In the genomic region with DNA sequence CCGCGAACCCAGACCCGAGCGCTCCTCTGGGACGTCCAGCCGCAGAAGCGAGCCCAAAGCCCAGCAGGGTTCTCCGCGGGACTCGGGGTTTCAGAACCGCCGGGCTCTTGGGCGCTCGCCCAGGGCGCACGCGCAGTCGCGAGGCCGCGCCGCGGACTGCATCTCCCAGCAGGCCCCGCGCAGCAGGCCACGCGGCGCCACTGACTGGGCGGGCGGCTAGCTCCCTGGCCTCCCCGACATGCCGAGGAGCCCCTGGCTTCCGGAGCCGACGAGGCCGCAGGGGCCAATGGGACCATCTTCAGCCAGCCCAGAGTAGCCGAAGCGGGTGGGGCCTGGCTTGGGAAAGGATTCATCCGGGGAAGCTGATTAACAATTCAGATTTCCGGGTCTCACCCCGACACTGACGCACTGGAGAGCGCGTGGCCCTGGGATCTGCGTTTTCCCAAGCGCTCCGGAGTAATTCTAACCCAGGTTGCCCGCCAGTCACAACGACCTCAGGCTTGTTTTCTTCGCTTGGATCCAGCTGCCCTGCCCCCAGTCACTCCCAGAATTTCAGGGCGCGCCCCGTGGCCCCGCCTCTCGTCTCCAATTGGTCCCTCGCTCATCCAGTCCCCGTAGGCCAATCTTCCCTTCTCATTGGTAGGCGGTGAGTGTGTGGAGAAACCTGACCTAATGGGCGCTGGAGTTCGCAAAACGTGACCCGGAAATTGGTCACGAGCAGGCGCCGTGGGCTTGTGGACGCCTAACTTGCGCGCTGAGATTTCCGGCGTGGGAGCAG, we compare ENCODE assay signal across 1 cellular context.
TF ChIP-seq lines count a peak whose summit lies in the region.

ZNF263 (plus strand) TSS at position 745 of the 778 bp plus-strand sequence. CDS start 328 bp downstream, outside the sequence.

TF ChIP-seq in K562, 482 proteins besides CTCF, POLR2A, EP300 and RAD21 (continued from another document and continues in another):
- TF ChIP-seq, protein P1, sequence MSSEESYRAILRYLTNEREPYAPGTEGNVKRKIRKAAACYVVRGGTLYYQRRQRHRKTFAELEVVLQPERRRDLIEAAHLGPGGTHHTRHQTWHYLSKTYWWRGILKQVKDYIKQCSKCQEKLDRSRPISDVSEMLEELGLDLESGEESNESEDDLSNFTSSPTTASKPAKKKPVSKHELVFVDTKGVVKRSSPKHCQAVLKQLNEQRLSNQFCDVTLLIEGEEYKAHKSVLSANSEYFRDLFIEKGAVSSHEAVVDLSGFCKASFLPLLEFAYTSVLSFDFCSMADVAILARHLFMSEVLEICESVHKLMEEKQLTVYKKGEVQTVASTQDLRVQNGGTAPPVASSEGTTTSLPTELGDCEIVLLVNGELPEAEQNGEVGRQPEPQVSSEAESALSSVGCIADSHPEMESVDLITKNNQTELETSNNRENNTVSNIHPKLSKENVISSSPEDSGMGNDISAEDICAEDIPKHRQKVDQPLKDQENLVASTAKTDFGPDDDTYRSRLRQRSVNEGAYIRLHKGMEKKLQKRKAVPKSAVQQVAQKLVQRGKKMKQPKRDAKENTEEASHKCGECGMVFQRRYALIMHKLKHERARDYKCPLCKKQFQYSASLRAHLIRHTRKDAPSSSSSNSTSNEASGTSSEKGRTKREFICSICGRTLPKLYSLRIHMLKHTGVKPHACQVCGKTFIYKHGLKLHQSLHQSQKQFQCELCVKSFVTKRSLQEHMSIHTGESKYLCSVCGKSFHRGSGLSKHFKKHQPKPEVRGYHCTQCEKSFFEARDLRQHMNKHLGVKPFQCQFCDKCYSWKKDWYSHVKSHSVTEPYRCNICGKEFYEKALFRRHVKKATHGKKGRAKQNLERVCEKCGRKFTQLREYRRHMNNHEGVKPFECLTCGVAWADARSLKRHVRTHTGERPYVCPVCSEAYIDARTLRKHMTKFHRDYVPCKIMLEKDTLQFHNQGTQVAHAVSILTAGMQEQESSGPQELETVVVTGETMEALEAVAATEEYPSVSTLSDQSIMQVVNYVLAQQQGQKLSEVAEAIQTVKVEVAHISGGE (CRISPR knock-in tag; IDR thresholded peaks at IDR 0.05): peak in 1 of 3 experiments; percentile 75; a peak in 2 of 6 replicates
- TF ChIP-seq MECOM (CRISPR knock-in tag; IDR thresholded peaks at IDR 0.05) (no peak), ZNF175 (CRISPR knock-in tag; IDR thresholded peaks at IDR 0.05; ENCODE audit: low read depth) (peak; percentile 83), TBP (optimal IDR thresholded peaks at IDR 0.05; ENCODE audit: low read depth, low read length) (peak; percentile 60), ZNF512 (tag; IDR thresholded peaks at IDR 0.05) (no peak), RB1 (IDR thresholded peaks at IDR 0.05; ENCODE audit: low read depth) (peak; percentile 59), SUPT5H (IDR thresholded peaks at IDR 0.05) (peak; percentile 85), LARP7 (IDR thresholded peaks at IDR 0.05) (no peak), NR3C1 (CRISPR knock-in tag; IDR thresholded peaks at IDR 0.05) (peak; percentile 60; the same call in 1 of the 2 replicates), TAF1 (IDR thresholded peaks at IDR 0.05; ENCODE audit: control insufficient read depth, extremely low read depth, insufficient read depth, low read length, severe bottlenecking) (peak; percentile 63), CHD2 (IDR thresholded peaks at IDR 0.05; ENCODE audit: low read depth, low read length) (0 out of 2 replicates have a peak, but pooled peaks have one; percentile 27), SLC30A9 (CRISPR knock-in tag; IDR thresholded peaks at IDR 0.05) (no peak), OTX1 (CRISPR knock-in tag; IDR thresholded peaks at IDR 0.05) (0 out of 2 replicates have a peak, but pooled peaks have one; percentile 6), NFE2 (IDR thresholded peaks at IDR 0.05; ENCODE audit: low read depth) (0 out of 2 replicates have a peak, but pooled peaks have one; percentile 21), L3MBTL2 (IDR thresholded peaks at IDR 0.05) (peak; percentile 98), DACH1 (IDR thresholded peaks at IDR 0.05; ENCODE audit: partially characterized antibody) (no peak), TAF9B (IDR thresholded peaks at IDR 0.05; ENCODE audit: partially characterized antibody) (peak; percentile 59), ATF1 (CRISPR knock-in tag; IDR thresholded peaks at IDR 0.05) (peak; percentile 95), ATF1 (tag; IDR thresholded peaks at IDR 0.05) (peak; percentile 98), BHLHE40 (IDR thresholded peaks at IDR 0.05; ENCODE audit: low read length) (peak; percentile 100), MTA2 (IDR thresholded peaks at IDR 0.05; ENCODE audit: low read depth) (no peak), MYC (IDR thresholded peaks at IDR 0.05; ENCODE audit: low read depth, low read length) (peak; percentile 96), MYC (CRISPR knock-in tag; IDR thresholded peaks at IDR 0.05; ENCODE audit: borderline replicate concordance, low read depth) (peak; percentile 84; the same call in 1 of the 2 replicates), CREB3L1 (IDR thresholded peaks at IDR 0.05; ENCODE audit: borderline replicate concordance, low read depth) (peak; percentile 98), ETV1 (tag; conservative IDR thresholded peaks at IDR 0.05; ENCODE audit: low read depth) (peak; percentile 74), EGR1 (conservative IDR thresholded peaks at IDR 0.05) (peak; percentile 45), POLR2H (tag; IDR thresholded peaks at IDR 0.05; ENCODE audit: low read depth) (peak; percentile 89), NFYB (IDR thresholded peaks at IDR 0.05; ENCODE audit: extremely low read depth, insufficient read length) (peak; percentile 93), KLF6 (CRISPR knock-in tag; IDR thresholded peaks at IDR 0.05; ENCODE audit: borderline replicate concordance) (peak; percentile 86; the same call in 1 of the 2 replicates), GABPA (tag; conservative IDR thresholded peaks at IDR 0.05; ENCODE audit: low read depth) (peak; percentile 97), ZKSCAN3 (CRISPR knock-in tag; IDR thresholded peaks at IDR 0.05) (no peak), ZNF41 (CRISPR knock-in tag; conservative IDR thresholded peaks at IDR 0.05) (0 out of 2 replicates have a peak, but pooled peaks have one; percentile 5), LCOR (CRISPR knock-in tag; IDR thresholded peaks at IDR 0.05) (peak; percentile 53; the same call in 1 of the 2 replicates), ZFX (CRISPR knock-in tag; IDR thresholded peaks at IDR 0.05) (peak; percentile 89), ZNF197 (CRISPR knock-in tag; IDR thresholded peaks at IDR 0.05; ENCODE audit: low read depth) (0 out of 2 replicates have a peak, but pooled peaks have one; percentile 51), POLR2G (IDR thresholded peaks at IDR 0.05; ENCODE audit: low read depth, low read length) (peak; percentile 91), ZNF830 (CRISPR knock-in tag; IDR thresholded peaks at IDR 0.05) (no peak), ZNF224 (CRISPR knock-in tag; IDR thresholded peaks at IDR 0.05) (no peak), SIX5 (IDR thresholded peaks at IDR 0.05; ENCODE audit: borderline replicate concordance in 1 of 2, insufficient read depth in 1 of 2, low read depth in 1 of 2, low read length in 2 of 2) (peak; percentile 57 to 63; a peak in 3 of 4 replicates), KDM5B (IDR thresholded peaks at IDR 0.05; ENCODE audit: insufficient replicate concordance, low read depth, low read length) (peak; percentile 55), SMAD1 (IDR thresholded peaks at IDR 0.05; ENCODE audit: low read depth, low read length, partially characterized antibody) (peak; percentile 10)
- TF ChIP-seq, protein P2, sequence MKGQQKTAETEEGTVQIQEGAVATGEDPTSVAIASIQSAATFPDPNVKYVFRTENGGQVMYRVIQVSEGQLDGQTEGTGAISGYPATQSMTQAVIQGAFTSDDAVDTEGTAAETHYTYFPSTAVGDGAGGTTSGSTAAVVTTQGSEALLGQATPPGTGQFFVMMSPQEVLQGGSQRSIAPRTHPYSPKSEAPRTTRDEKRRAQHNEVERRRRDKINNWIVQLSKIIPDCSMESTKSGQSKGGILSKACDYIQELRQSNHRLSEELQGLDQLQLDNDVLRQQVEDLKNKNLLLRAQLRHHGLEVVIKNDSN (CRISPR knock-in tag; IDR thresholded peaks at IDR 0.05): peak; percentile 95
- TF ChIP-seq, protein P3, sequence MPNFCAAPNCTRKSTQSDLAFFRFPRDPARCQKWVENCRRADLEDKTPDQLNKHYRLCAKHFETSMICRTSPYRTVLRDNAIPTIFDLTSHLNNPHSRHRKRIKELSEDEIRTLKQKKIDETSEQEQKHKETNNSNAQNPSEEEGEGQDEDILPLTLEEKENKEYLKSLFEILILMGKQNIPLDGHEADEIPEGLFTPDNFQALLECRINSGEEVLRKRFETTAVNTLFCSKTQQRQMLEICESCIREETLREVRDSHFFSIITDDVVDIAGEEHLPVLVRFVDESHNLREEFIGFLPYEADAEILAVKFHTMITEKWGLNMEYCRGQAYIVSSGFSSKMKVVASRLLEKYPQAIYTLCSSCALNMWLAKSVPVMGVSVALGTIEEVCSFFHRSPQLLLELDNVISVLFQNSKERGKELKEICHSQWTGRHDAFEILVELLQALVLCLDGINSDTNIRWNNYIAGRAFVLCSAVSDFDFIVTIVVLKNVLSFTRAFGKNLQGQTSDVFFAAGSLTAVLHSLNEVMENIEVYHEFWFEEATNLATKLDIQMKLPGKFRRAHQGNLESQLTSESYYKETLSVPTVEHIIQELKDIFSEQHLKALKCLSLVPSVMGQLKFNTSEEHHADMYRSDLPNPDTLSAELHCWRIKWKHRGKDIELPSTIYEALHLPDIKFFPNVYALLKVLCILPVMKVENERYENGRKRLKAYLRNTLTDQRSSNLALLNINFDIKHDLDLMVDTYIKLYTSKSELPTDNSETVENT (CRISPR knock-in tag; IDR thresholded peaks at IDR 0.05): no peak; the same call in 1 of the 2 replicates
- TF ChIP-seq, protein P4, sequence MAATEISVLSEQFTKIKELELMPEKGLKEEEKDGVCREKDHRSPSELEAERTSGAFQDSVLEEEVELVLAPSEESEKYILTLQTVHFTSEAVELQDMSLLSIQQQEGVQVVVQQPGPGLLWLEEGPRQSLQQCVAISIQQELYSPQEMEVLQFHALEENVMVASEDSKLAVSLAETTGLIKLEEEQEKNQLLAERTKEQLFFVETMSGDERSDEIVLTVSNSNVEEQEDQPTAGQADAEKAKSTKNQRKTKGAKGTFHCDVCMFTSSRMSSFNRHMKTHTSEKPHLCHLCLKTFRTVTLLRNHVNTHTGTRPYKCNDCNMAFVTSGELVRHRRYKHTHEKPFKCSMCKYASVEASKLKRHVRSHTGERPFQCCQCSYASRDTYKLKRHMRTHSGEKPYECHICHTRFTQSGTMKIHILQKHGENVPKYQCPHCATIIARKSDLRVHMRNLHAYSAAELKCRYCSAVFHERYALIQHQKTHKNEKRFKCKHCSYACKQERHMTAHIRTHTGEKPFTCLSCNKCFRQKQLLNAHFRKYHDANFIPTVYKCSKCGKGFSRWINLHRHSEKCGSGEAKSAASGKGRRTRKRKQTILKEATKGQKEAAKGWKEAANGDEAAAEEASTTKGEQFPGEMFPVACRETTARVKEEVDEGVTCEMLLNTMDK (IDR thresholded peaks at IDR 0.05; ENCODE audit: borderline replicate concordance, insufficient read depth, low read depth, low read length, poor library complexity, severe bottlenecking): peak; percentile 22
- TF ChIP-seq, protein P5, sequence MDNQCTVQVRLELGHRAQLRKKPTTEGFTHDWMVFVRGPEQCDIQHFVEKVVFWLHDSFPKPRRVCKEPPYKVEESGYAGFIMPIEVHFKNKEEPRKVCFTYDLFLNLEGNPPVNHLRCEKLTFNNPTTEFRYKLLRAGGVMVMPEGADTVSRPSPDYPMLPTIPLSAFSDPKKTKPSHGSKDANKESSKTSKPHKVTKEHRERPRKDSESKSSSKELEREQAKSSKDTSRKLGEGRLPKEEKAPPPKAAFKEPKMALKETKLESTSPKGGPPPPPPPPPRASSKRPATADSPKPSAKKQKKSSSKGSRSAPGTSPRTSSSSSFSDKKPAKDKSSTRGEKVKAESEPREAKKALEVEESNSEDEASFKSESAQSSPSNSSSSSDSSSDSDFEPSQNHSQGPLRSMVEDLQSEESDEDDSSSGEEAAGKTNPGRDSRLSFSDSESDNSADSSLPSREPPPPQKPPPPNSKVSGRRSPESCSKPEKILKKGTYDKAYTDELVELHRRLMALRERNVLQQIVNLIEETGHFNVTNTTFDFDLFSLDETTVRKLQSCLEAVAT (IDR thresholded peaks at IDR 0.05): peak in 1 of 2 experiments; percentile 69; a peak in 2 of 4 replicates
